ENCODE assay signal across 14 cellular contexts in the genomic region with DNA sequence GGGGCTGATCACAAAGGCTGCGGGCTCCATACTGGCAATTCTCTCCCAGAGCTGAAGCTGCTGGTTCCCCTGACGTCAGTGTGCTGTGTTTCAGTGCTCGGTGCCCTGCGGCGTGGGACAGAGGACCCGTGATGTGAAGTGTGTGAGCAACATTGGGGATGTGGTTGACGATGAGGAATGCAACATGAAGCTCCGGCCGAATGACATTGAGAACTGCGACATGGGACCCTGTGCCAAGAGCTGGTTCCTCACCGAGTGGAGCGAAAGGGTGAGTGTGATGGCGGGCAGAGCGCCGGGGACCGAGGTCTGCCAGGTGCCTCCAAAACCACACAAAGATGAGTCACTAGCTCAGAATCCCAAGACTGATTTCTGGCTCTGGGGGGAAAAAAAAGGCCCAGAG.
DNase-seq lines count a peak whose midpoint lies in the region; ATAC-seq, FAIRE-seq and TF ChIP-seq lines count a peak whose summit lies in the region.
"Had no signal": no experiment of that assay in that cellular context is flagged by ENCODE, and none has a peak within 500 bp of the region (broad histone marks: within the 10 kb centered on the region; RNA-seq: fewer than 3 reads in every experiment).

No MANE protein-coding gene starts in this region.

- H3K4me1 ChIP-seq in SJSA1 (replicated peaks) (peaks cover 50% of the 10 kb centered on the region), ascending aorta (peaks cover 0 to 10% of the 10 kb centered on the region in 2 donors)
- H3K4me1 ChIP-seq: right atrium auricular region had no signal

- no peak for FAIRE-seq in urothelium cell line (lab: Jason Lieb, UNC)

- no peak for ATAC-seq in activated naive CD8-positive, alpha-beta T cell treated with anti-CD3 and anti-CD28 coated beads, Interleukin-2, amount 50 U/mL, for 24 hours

- H3K27ac ChIP-seq in SJSA1, result peak overlapping the region; percentile 94
- H3K27ac ChIP-seq in ascending aorta, result no peak overlapping the region
- H3K27ac ChIP-seq: cardiac muscle cell, HL-60, right atrium auricular region had no signal

- H3K27me3 ChIP-seq in SJSA1 (replicated peaks) (no peaks in the 10 kb centered on the region), ascending aorta (no peaks in the 10 kb centered on the region)
- H3K27me3 ChIP-seq: cardiac muscle cell, right atrium auricular region had no signal

- no peaks in the 10 kb centered on the region for H3K9me3 Mint-ChIP-seq in activated naive CD8-positive, alpha-beta T cell treated with anti-CD3 and anti-CD28 coated beads, Interleukin-2, amount 50 U/mL, for 24 hours
- H3K9me3 Mint-ChIP-seq: activated T-helper 2 cell treated with anti-CD3 and anti-CD28 coated beads, Interferon-gamma antibody, Interleukin-2, Interleukin-4, amounts not matched to agents 10 μg/mL and 5 μg/mL and 100 μg/mL, durations not matched to agents 14 hours and 24 hours and 36 hours had no signal

- H3K4me1 Mint-ChIP-seq in activated naive CD8-positive, alpha-beta T cell treated with anti-CD3 and anti-CD28 coated beads, Interleukin-2, amount 50 U/mL, for 24 hours, result no peaks in the 10 kb centered on the region

- peaks cover 17% of the 10 kb centered on the region for H3K27me3 Mint-ChIP-seq in activated naive CD8-positive, alpha-beta T cell treated with anti-CD3 and anti-CD28 coated beads, Interleukin-2, amount 50 U/mL, for 24 hours

- no peak overlapping the region for H3K4me3 Mint-ChIP-seq in activated naive CD8-positive, alpha-beta T cell treated with anti-CD3 and anti-CD28 coated beads, Interleukin-2, amount 50 U/mL, for 24 hours

- H3K4me3 ChIP-seq in SJSA1, result peak overlapping the region; percentile 13
- H3K4me3 ChIP-seq in fibroblast of mammary gland (ENCODE audit: control insufficient read depth, low read depth, low read length), result no peak overlapping the region
- H3K4me3 ChIP-seq in ascending aorta, result no peak overlapping the region
- H3K4me3 ChIP-seq: cardiac muscle cell, right atrium auricular region had no signal

- TF ChIP-seq CTCF in fibroblast of mammary gland (conservative IDR thresholded peaks at IDR 0.05; ENCODE audit: control insufficient read depth, insufficient read depth, low read depth, low read length), result no peak
- TF ChIP-seq CTCF in ascending aorta (IDR thresholded peaks at IDR 0.05), result no peak

- no peaks in the 10 kb centered on the region for H3K36me3 Mint-ChIP-seq in activated naive CD8-positive, alpha-beta T cell treated with anti-CD3 and anti-CD28 coated beads, Interleukin-2, amount 50 U/mL, for 24 hours (ENCODE audit: low read depth)

- H3K36me3 ChIP-seq in SJSA1 (peaks cover 4% of the 10 kb centered on the region; the same call in 1 of the 2 replicates), ascending aorta (peaks cover 0 to 13% of the 10 kb centered on the region in 2 donors)
- H3K36me3 ChIP-seq: cardiac muscle cell had no signal

- H3K9me3 ChIP-seq in SJSA1 (replicated peaks) (no peaks in the 10 kb centered on the region), ascending aorta (no peaks in the 10 kb centered on the region)
- H3K9me3 ChIP-seq: right atrium auricular region had no signal

- peak; percentile 41 for DNase-seq in HCEC 1CT
- peak; percentile 87 to 91 for DNase-seq in SJSA1 (ENCODE audit: low read depth in 1 of 2, low spot score in 2 of 2)
- peak; percentile 69 for DNase-seq in fibroblast of mammary gland (ENCODE audit: low read depth)
- peak; percentile 85 for DNase-seq in urothelium cell line (ENCODE audit: low spot score)
- no peak for DNase-seq in activated naive CD8-positive, alpha-beta T cell treated with anti-CD3 and anti-CD28 coated beads, Interleukin-2, amount 50 U/mL, for 24 hours
- no peak for DNase-seq in ascending aorta (ENCODE audit: low spot score in 2 of 2)
- DNase-seq in NCI-H69 (lab: John Stamatoyannopoulos, UW), result no peak
- DNase-seq: activated CD4-positive, alpha-beta T cell treated with anti-CD3 and anti-CD28 coated beads for 48 hours; NCI-H1092; NCI-H748 treated with DMSO at 0.1 percent for 48 hours had no signal

- intact Hi-C loops in ascending aorta (cut with DNase I), result loop anchor here (10.0 kb wide), 1 partner anchor 364 kb away; no protein-coding TSS in a partner anchor

- no peak overlapping the region for H3K27ac Mint-ChIP-seq in activated naive CD8-positive, alpha-beta T cell treated with anti-CD3 and anti-CD28 coated beads, Interleukin-2, amount 50 U/mL, for 24 hours
- H3K27ac Mint-ChIP-seq: activated T-helper 2 cell treated with anti-CD3 and anti-CD28 coated beads, Interferon-gamma antibody, Interleukin-2, Interleukin-4, amounts not matched to agents 10 μg/mL and 5 μg/mL and 100 μg/mL, durations not matched to agents 14 hours and 24 hours and 36 hours had no signal

Comparison
In these comparisons a context has a peak if more than half of its experiments do, and no peak if none do; other contexts are left out.
1. DNase-seq: peak in HCEC 1CT (single experiment), SJSA1 (2 of 2), fibroblast of mammary gland (single experiment) and urothelium cell line (single experiment); none in activated naive CD8-positive, alpha-beta T cell treated with anti-CD3 and anti-CD28 coated beads, Interleukin-2, amount 50 U/mL, for 24 hours (single experiment), ascending aorta (0 of 2) and NCI-H69 (single experiment).